14 cellular contexts compared by ENCODE assay signal in genomic region chr9:80163889-80164288, GRCh38.
DNase-seq lines count a peak whose midpoint lies in the region; ATAC-seq and TF ChIP-seq lines count a peak whose summit lies in the region.
"Had no signal": no experiment of that assay in that cellular context is flagged by ENCODE, and none has a peak within 500 bp of the region (broad histone marks: within the 10 kb centered on the region; RNA-seq: fewer than 3 reads in every experiment).

No MANE protein-coding gene starts in this region.

- DNase-seq in superior temporal gyrus (ENCODE audit: extremely low spot score) (no peak), OCI-LY7 (ENCODE audit: low spot score) (no peak)
- no peak for DNase-seq in activated CD4-positive, alpha-beta T cell treated with anti-CD3 and anti-CD28 coated beads for 36 hours
- DNase-seq: activated CD4-positive, alpha-beta T cell treated with anti-CD3 and anti-CD28 coated beads for 4 hours; activated T-cell treated with anti-CD3 and anti-CD28 coated beads, Interleukin-2, amount 50 U/mL, for 72 hours; NCI-H2081; stimulated activated CD4-positive, alpha-beta T cell treated with anti-CD3 and anti-CD28 coated beads, Interleukin-4, amount 100 ng/mL, for 1 hour; stimulated activated naive CD8-positive, alpha-beta T cell treated with anti-CD3 and anti-CD28 coated beads, Interleukin-15, Interleukin-2, amounts not matched to agents 100 U/mL and 50 U/mL, for 24 hours had no signal

- POLR2A ChIA-PET in activated CD4-positive, alpha-beta T cell treated with anti-CD3 and anti-CD28 coated beads for 36 hours (lab: Charles Lee), result no interaction called here
- POLR2A ChIA-PET in OCI-LY7 (lab: Charles Lee), result no interaction called here

- intact Hi-C loops in activated CD4-positive, alpha-beta T cell treated with anti-CD3 and anti-CD28 coated beads for 36 hours (cut with DNase I, micrococcal nuclease), result no loop called here
- intact Hi-C loops in OCI-LY7 (cut with micrococcal nuclease; ENCODE audit: unreplicated experiment), result no loop called here

- BruUV-seq in OCI-LY7 (replicated peaks; lab: Mats Ljungman, UMichigan), result no TSS peak

- CTCF ChIA-PET in activated CD4-positive, alpha-beta T cell treated with anti-CD3 and anti-CD28 coated beads for 36 hours (lab: Charles Lee), result no interaction called here
- CTCF ChIA-PET in OCI-LY7 (lab: Charles Lee; ENCODE audit: unreplicated experiment), result no interaction called here

- no peak overlapping the region for H3K4me2 ChIP-seq in OCI-LY7 (ENCODE audit: low read length)

- ATAC-seq in GM18508 (IDR thresholded peaks at IDR 0.05; ENCODE audit: insufficient read depth, unreplicated experiment) (peak; percentile 82), GM19468 (IDR thresholded peaks at IDR 0.05; ENCODE audit: extremely low read depth, unreplicated experiment) (peak; percentile 71), HG02938 (IDR thresholded peaks at IDR 0.05; ENCODE audit: unreplicated experiment) (peak; percentile 79), HG03571 (IDR thresholded peaks at IDR 0.05; ENCODE audit: unreplicated experiment) (peak; percentile 62), HG02610 (IDR thresholded peaks at IDR 0.05; ENCODE audit: unreplicated experiment) (no peak)
- no peak for ATAC-seq in activated CD4-positive, alpha-beta T cell treated with anti-CD3 and anti-CD28 coated beads for 36 hours
- ATAC-seq: activated T-cell treated with anti-CD3 and anti-CD28 coated beads, Interleukin-2, amount 50 U/mL, for 72 hours; stimulated activated naive CD8-positive, alpha-beta T cell treated with anti-CD3 and anti-CD28 coated beads, Interleukin-15, Interleukin-2, amounts not matched to agents 100 U/mL and 50 U/mL, for 24 hours had no signal

- H3K9me3 Mint-ChIP-seq in activated CD4-positive, alpha-beta T cell treated with anti-CD3 and anti-CD28 coated beads for 36 hours (ENCODE audit: low read depth), result no peaks in the 10 kb centered on the region
- H3K9me3 Mint-ChIP-seq: activated T-cell treated with anti-CD3 and anti-CD28 coated beads, Interleukin-2, amount 50 U/mL, for 72 hours had no signal

- no peak overlapping the region for H3K4me3 Mint-ChIP-seq in activated CD4-positive, alpha-beta T cell treated with anti-CD3 and anti-CD28 coated beads for 36 hours
- H3K4me3 Mint-ChIP-seq: activated T-cell treated with anti-CD3 and anti-CD28 coated beads, Interleukin-2, amount 50 U/mL, for 72 hours had no signal

- H3K79me2 ChIP-seq in OCI-LY7 (ENCODE audit: insufficient read depth, low read depth, low read length), result no peaks in the 10 kb centered on the region

- H3K27me3 Mint-ChIP-seq in activated CD4-positive, alpha-beta T cell treated with anti-CD3 and anti-CD28 coated beads for 36 hours, result no peaks in the 10 kb centered on the region

- H2AFZ ChIP-seq in OCI-LY7 (ENCODE audit: low read length), result no peak overlapping the region

- no peaks in the 10 kb centered on the region for H3K9me3 ChIP-seq in OCI-LY7 (ENCODE audit: low read length)
- H3K9me3 ChIP-seq: ascending aorta had no signal

- H3K4me1 ChIP-seq in OCI-LY7 (ENCODE audit: insufficient read depth, low read length, poor library complexity, severe bottlenecking), result no peaks in the 10 kb centered on the region
- H3K4me1 ChIP-seq: ascending aorta had no signal

- H3K36me3 ChIP-seq in OCI-LY7 (ENCODE audit: insufficient read depth, low read length), result no peaks in the 10 kb centered on the region
- H3K36me3 ChIP-seq: ascending aorta had no signal

- H3K4me1 Mint-ChIP-seq in activated CD4-positive, alpha-beta T cell treated with anti-CD3 and anti-CD28 coated beads for 36 hours, result no peaks in the 10 kb centered on the region

- H4K20me1 ChIP-seq in OCI-LY7 (ENCODE audit: insufficient read depth, low read length), result no peaks in the 10 kb centered on the region; the same call in 1 of the 2 replicates

- H3K27ac ChIP-seq in OCI-LY7 (ENCODE audit: low read depth, low read length, poor library complexity, severe bottlenecking), result no peak overlapping the region
- H3K27ac ChIP-seq: ascending aorta had no signal

- no peak for TF ChIP-seq CTCF in OCI-LY7 (conservative IDR thresholded peaks at IDR 0.05; ENCODE audit: low read length)

- H3K27ac Mint-ChIP-seq in activated CD4-positive, alpha-beta T cell treated with anti-CD3 and anti-CD28 coated beads for 36 hours, result no peak overlapping the region
- H3K27ac Mint-ChIP-seq: activated T-cell treated with anti-CD3 and anti-CD28 coated beads, Interleukin-2, amount 50 U/mL, for 72 hours had no signal

- H3K36me3 Mint-ChIP-seq in activated CD4-positive, alpha-beta T cell treated with anti-CD3 and anti-CD28 coated beads for 36 hours (ENCODE audit: low read depth), result no peaks in the 10 kb centered on the region

- H3K4me3 ChIP-seq in OCI-LY7 (ENCODE audit: low read depth, low read length, poor library complexity, severe bottlenecking), result no peak overlapping the region
- H3K4me3 ChIP-seq: ascending aorta had no signal

- H3K9me2 ChIP-seq in OCI-LY7 (ENCODE audit: insufficient read depth, low read length), result no peaks in the 10 kb centered on the region

Comparison
In these comparisons a context has a peak if more than half of its experiments do, and no peak if none do; other contexts are left out.
1. ATAC-seq: peak in GM18508 (single experiment), GM19468 (single experiment), HG02938 (single experiment) and HG03571 (single experiment); none in HG02610 (single experiment) and activated CD4-positive, alpha-beta T cell treated with anti-CD3 and anti-CD28 coated beads for 36 hours (single experiment).